In genomic region chrX:125150231-125150630, GRCh38 we compare ENCODE assay signal across 21 cellular contexts.
"Had no signal": no experiment of that assay in that cellular context is flagged by ENCODE, and none has a peak within 500 bp of the region (broad histone marks: within the 10 kb centered on the region; RNA-seq: fewer than 3 reads in every experiment).

No MANE protein-coding gene starts in this region.

- H3K36me3 ChIP-seq: gastrocnemius medialis, right atrium auricular region, stomach had no signal

- ATAC-seq: activated CD8-positive, alpha-beta T cell treated with anti-CD3 and anti-CD28 coated beads, Interleukin-2, amount 10 ng/mL, durations not matched to agents 7 days and 5 days; gastrocnemius medialis; left lobe of liver had no signal

- DNase-seq: activated CD4-positive, alpha-beta T cell treated with anti-CD3 and anti-CD28 coated beads, Interleukin-2, amount 10 ng/mL, durations not matched to agents 24 days and 14 days; activated CD8-positive, alpha-beta T cell treated with anti-CD3 and anti-CD28 coated beads, Interleukin-2, amount 10 ng/mL, durations not matched to agents 7 days and 5 days; activated effector memory CD4-positive, alpha-beta T cell treated with Interleukin-2 at 50 U/mL for 16 hours; activated naive CD4-positive, alpha-beta T cell treated with anti-CD3 and anti-CD28 coated beads, Interleukin-2, amount 10 ng/mL, durations not matched to agents 7 days and 5 days; activated T-cell treated with anti-CD3 and anti-CD28 coated beads, Interleukin-2, amount 50 U/mL, for 48 hours; aorta; cerebellar nuclear complex; cortex of kidney; gastrocnemius medialis; head of caudate nucleus; immature natural killer cell; nephron progenitor cell; nucleus accumbens; stimulated activated CD4-positive, alpha-beta T cell treated with anti-CD3 and anti-CD28 coated beads, Interleukin-4, amount 100 ng/mL, for 1 hour; stomach; T-helper 1 cell; T-helper 9 cell; trophoblast cell had no signal

- H3K27me3 ChIP-seq: gastrocnemius medialis, right atrium auricular region, stomach had no signal

- H3K4me3 ChIP-seq: gastrocnemius medialis, lung, right atrium auricular region, stomach had no signal

- H3K27ac Mint-ChIP-seq: activated CD4-positive, alpha-beta T cell treated with anti-CD3 and anti-CD28 coated beads, Interleukin-2, amount 10 ng/mL, durations not matched to agents 24 days and 14 days; activated CD8-positive, alpha-beta T cell treated with anti-CD3 and anti-CD28 coated beads, Interleukin-2, amount 10 ng/mL, durations not matched to agents 7 days and 5 days; activated naive CD4-positive, alpha-beta T cell treated with anti-CD3 and anti-CD28 coated beads, Interleukin-2, amount 10 ng/mL, durations not matched to agents 7 days and 5 days; immature natural killer cell; nephron progenitor cell had no signal

- H3K36me3 Mint-ChIP-seq: activated naive CD4-positive, alpha-beta T cell treated with anti-CD3 and anti-CD28 coated beads, Interleukin-2, amount 10 ng/mL, durations not matched to agents 7 days and 5 days; immature natural killer cell had no signal

- H3K27ac ChIP-seq: gastrocnemius medialis, right atrium auricular region, stomach had no signal

- H3K9me3 ChIP-seq: gastrocnemius medialis, right atrium auricular region, stomach had no signal

- H3K9me3 Mint-ChIP-seq: activated CD4-positive, alpha-beta T cell treated with anti-CD3 and anti-CD28 coated beads, Interleukin-2, amount 10 ng/mL, durations not matched to agents 24 days and 14 days; activated naive CD4-positive, alpha-beta T cell treated with anti-CD3 and anti-CD28 coated beads, Interleukin-2, amount 10 ng/mL, durations not matched to agents 7 days and 5 days; immature natural killer cell had no signal

- H3K4me1 ChIP-seq: gastrocnemius medialis, right atrium auricular region, stomach had no signal
